Comparison of ENCODE assay signal across 1 cellular context in the genomic region with DNA sequence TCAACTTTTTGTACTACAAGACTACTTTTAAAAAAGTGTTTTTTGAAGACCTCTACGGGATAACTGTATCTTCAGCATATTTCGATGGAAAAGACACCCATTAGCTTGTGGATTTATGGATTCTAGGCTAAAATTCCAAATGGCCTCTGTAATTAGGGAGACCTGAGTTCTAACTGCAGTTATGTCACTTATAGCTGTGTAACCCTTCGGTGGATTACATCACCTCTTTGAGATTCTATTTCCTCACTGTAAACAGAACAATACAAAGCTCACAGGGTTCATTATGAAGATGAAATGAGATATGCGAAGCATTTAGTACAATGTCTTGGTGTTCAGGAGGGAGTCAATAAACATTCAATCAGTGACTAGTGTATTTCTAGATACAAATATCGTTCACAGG.
TF ChIP-seq lines count a peak whose summit lies in the region.

No MANE protein-coding gene starts in this region.

TF ChIP-seq in HepG2, 621 proteins besides CTCF, POLR2A, EP300 and RAD21 (continued from another document and continues in another):
- TF ChIP-seq, protein P1, sequence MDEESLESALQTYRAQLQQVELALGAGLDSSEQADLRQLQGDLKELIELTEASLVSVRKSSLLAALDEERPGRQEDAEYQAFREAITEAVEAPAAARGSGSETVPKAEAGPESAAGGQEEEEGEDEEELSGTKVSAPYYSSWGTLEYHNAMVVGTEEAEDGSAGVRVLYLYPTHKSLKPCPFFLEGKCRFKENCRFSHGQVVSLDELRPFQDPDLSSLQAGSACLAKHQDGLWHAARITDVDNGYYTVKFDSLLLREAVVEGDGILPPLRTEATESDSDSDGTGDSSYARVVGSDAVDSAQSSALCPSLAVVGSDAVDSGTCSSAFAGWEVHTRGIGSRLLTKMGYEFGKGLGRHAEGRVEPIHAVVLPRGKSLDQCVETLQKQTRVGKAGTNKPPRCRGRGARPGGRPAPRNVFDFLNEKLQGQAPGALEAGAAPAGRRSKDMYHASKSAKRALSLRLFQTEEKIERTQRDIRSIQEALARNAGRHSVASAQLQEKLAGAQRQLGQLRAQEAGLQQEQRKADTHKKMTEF (CRISPR knock-in tag; IDR thresholded peaks at IDR 0.05): peak; percentile 69
- TF ChIP-seq DPF2 (CRISPR knock-in tag; IDR thresholded peaks at IDR 0.05; ENCODE audit: borderline replicate concordance, low read depth) (no peak), ZNF446 (CRISPR knock-in tag; IDR thresholded peaks at IDR 0.05) (no peak), SAP130 (CRISPR knock-in tag; IDR thresholded peaks at IDR 0.05; ENCODE audit: low read depth) (peak; percentile 54), ZNF564 (CRISPR knock-in tag; IDR thresholded peaks at IDR 0.05) (no peak), MAZ (IDR thresholded peaks at IDR 0.05; ENCODE audit: borderline replicate concordance, low read depth, low read length) (no peak), MAZ (CRISPR knock-in tag; IDR thresholded peaks at IDR 0.05; ENCODE audit: low read depth) (no peak), CAMTA2 (CRISPR knock-in tag; IDR thresholded peaks at IDR 0.05; ENCODE audit: borderline replicate concordance) (no peak), ZFY (CRISPR knock-in tag; IDR thresholded peaks at IDR 0.05) (no peak), ZNF282 (IDR thresholded peaks at IDR 0.05; ENCODE audit: partially characterized antibody) (no peak), MIER2 (CRISPR knock-in tag; IDR thresholded peaks at IDR 0.05) (no peak), HHEX (CRISPR knock-in tag; IDR thresholded peaks at IDR 0.05) (no peak), ELF3 (CRISPR knock-in tag; IDR thresholded peaks at IDR 0.05) (peak; percentile 68), SIX1 (CRISPR knock-in tag; IDR thresholded peaks at IDR 0.05; ENCODE audit: borderline replicate concordance) (peak; percentile 61; the same call in 1 of the 2 replicates), ZSCAN22 (CRISPR knock-in tag; IDR thresholded peaks at IDR 0.05) (no peak), ZFP36 (IDR thresholded peaks at IDR 0.05; ENCODE audit: borderline replicate concordance, low read depth, low read length, partially characterized antibody) (no peak), NFKB2 (CRISPR knock-in tag; IDR thresholded peaks at IDR 0.05; ENCODE audit: borderline replicate concordance) (no peak), TAF15 (IDR thresholded peaks at IDR 0.05; ENCODE audit: low read depth, low read length, poor library complexity, severe bottlenecking) (no peak), ZFP41 (CRISPR knock-in tag; IDR thresholded peaks at IDR 0.05; ENCODE audit: borderline replicate concordance) (no peak), IRX3 (CRISPR knock-in tag; IDR thresholded peaks at IDR 0.05; ENCODE audit: borderline replicate concordance, low read depth) (no peak), NCOA5 (CRISPR knock-in tag; IDR thresholded peaks at IDR 0.05) (no peak), ZNF136 (CRISPR knock-in tag; IDR thresholded peaks at IDR 0.05; ENCODE audit: low read depth) (no peak), TBX2 (CRISPR knock-in tag; IDR thresholded peaks at IDR 0.05; ENCODE audit: borderline replicate concordance) (no peak), SOX5 (CRISPR knock-in tag; IDR thresholded peaks at IDR 0.05; ENCODE audit: borderline replicate concordance) (peak; percentile 87), MIER3 (CRISPR knock-in tag; IDR thresholded peaks at IDR 0.05; ENCODE audit: borderline replicate concordance) (peak; percentile 72; the same call in 1 of the 2 replicates), HMG20A (CRISPR knock-in tag; IDR thresholded peaks at IDR 0.05; ENCODE audit: borderline replicate concordance) (peak; percentile 69; the same call in 1 of the 2 replicates), ZNF180 (CRISPR knock-in tag; IDR thresholded peaks at IDR 0.05; ENCODE audit: borderline replicate concordance, low read depth) (no peak), ZNF672 (CRISPR knock-in tag; IDR thresholded peaks at IDR 0.05) (no peak), ZNF75D (CRISPR knock-in tag; IDR thresholded peaks at IDR 0.05; ENCODE audit: borderline replicate concordance) (no peak), KDM5A (IDR thresholded peaks at IDR 0.05; ENCODE audit: borderline replicate concordance, low read length) (no peak), FIP1L1 (IDR thresholded peaks at IDR 0.05; ENCODE audit: borderline replicate concordance, insufficient read depth, low read depth, low read length) (no peak), ZSCAN12 (CRISPR knock-in tag; IDR thresholded peaks at IDR 0.05) (no peak), ISX (CRISPR knock-in tag; conservative IDR thresholded peaks at IDR 0.05) (no peak), SRSF9 (IDR thresholded peaks at IDR 0.05; ENCODE audit: borderline replicate concordance, insufficient read depth, low read depth, low read length, poor library complexity, severe bottlenecking) (no peak), THAP11 (CRISPR knock-in tag; IDR thresholded peaks at IDR 0.05) (peak; percentile 75), ATF1 (CRISPR knock-in tag; IDR thresholded peaks at IDR 0.05) (peak; percentile 27; the same call in 1 of the 2 replicates), RBM39 (IDR thresholded peaks at IDR 0.05; ENCODE audit: low read depth, low read length, poor library complexity, severe bottlenecking) (no peak), POLR2AphosphoS2 (IDR thresholded peaks at IDR 0.05; ENCODE audit: low read depth, low read length) (no peak)
- TF ChIP-seq, protein P2, sequence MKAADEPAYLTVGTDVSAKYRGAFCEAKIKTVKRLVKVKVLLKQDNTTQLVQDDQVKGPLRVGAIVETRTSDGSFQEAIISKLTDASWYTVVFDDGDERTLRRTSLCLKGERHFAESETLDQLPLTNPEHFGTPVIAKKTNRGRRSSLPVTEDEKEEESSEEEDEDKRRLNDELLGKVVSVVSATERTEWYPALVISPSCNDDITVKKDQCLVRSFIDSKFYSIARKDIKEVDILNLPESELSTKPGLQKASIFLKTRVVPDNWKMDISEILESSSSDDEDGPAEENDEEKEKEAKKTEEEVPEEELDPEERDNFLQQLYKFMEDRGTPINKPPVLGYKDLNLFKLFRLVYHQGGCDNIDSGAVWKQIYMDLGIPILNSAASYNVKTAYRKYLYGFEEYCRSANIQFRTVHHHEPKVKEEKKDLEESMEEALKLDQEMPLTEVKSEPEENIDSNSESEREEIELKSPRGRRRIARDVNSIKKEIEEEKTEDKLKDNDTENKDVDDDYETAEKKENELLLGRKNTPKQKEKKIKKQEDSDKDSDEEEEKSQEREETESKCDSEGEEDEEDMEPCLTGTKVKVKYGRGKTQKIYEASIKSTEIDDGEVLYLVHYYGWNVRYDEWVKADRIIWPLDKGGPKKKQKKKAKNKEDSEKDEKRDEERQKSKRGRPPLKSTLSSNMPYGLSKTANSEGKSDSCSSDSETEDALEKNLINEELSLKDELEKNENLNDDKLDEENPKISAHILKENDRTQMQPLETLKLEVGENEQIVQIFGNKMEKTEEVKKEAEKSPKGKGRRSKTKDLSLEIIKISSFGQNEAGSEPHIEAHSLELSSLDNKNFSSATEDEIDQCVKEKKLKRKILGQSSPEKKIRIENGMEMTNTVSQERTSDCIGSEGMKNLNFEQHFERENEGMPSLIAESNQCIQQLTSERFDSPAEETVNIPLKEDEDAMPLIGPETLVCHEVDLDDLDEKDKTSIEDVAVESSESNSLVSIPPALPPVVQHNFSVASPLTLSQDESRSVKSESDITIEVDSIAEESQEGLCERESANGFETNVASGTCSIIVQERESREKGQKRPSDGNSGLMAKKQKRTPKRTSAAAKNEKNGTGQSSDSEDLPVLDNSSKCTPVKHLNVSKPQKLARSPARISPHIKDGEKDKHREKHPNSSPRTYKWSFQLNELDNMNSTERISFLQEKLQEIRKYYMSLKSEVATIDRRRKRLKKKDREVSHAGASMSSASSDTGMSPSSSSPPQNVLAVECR (CRISPR knock-in tag; IDR thresholded peaks at IDR 0.05; ENCODE audit: borderline replicate concordance): no peak
- TF ChIP-seq, protein P3, sequence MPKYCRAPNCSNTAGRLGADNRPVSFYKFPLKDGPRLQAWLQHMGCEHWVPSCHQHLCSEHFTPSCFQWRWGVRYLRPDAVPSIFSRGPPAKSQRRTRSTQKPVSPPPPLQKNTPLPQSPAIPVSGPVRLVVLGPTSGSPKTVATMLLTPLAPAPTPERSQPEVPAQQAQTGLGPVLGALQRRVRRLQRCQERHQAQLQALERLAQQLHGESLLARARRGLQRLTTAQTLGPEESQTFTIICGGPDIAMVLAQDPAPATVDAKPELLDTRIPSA (CRISPR knock-in tag; IDR thresholded peaks at IDR 0.05; ENCODE audit: borderline replicate concordance): no peak
- TF ChIP-seq, protein P4, sequence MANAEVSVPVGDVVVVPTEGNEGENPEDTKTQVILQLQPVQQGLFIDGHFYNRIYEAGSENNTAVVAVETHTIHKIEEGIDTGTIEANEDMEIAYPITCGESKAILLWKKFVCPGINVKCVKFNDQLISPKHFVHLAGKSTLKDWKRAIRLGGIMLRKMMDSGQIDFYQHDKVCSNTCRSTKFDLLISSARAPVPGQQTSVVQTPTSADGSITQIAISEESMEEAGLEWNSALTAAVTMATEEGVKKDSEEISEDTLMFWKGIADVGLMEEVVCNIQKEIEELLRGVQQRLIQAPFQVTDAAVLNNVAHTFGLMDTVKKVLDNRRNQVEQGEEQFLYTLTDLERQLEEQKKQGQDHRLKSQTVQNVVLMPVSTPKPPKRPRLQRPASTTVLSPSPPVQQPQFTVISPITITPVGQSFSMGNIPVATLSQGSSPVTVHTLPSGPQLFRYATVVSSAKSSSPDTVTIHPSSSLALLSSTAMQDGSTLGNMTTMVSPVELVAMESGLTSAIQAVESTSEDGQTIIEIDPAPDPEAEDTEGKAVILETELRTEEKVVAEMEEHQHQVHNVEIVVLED (CRISPR knock-in tag; IDR thresholded peaks at IDR 0.05; ENCODE audit: borderline replicate concordance): no peak
- TF ChIP-seq, protein P5, sequence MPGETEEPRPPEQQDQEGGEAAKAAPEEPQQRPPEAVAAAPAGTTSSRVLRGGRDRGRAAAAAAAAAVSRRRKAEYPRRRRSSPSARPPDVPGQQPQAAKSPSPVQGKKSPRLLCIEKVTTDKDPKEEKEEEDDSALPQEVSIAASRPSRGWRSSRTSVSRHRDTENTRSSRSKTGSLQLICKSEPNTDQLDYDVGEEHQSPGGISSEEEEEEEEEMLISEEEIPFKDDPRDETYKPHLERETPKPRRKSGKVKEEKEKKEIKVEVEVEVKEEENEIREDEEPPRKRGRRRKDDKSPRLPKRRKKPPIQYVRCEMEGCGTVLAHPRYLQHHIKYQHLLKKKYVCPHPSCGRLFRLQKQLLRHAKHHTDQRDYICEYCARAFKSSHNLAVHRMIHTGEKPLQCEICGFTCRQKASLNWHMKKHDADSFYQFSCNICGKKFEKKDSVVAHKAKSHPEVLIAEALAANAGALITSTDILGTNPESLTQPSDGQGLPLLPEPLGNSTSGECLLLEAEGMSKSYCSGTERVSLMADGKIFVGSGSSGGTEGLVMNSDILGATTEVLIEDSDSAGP (CRISPR knock-in tag; IDR thresholded peaks at IDR 0.05; ENCODE audit: borderline replicate concordance): no peak
- TF ChIP-seq, protein P6, sequence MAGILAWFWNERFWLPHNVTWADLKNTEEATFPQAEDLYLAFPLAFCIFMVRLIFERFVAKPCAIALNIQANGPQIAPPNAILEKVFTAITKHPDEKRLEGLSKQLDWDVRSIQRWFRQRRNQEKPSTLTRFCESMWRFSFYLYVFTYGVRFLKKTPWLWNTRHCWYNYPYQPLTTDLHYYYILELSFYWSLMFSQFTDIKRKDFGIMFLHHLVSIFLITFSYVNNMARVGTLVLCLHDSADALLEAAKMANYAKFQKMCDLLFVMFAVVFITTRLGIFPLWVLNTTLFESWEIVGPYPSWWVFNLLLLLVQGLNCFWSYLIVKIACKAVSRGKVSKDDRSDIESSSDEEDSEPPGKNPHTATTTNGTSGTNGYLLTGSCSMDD (CRISPR knock-in tag; IDR thresholded peaks at IDR 0.05): no peak
- TF ChIP-seq, protein P7, sequence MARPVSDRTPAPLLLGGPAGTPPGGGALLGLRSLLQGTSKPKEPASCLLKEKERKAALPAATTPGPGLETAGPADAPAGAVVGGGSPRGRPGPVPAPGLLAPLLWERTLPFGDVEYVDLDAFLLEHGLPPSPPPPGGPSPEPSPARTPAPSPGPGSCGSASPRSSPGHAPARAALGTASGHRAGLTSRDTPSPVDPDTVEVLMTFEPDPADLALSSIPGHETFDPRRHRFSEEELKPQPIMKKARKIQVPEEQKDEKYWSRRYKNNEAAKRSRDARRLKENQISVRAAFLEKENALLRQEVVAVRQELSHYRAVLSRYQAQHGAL (CRISPR knock-in tag; IDR thresholded peaks at IDR 0.05; ENCODE audit: not compliant biosample characterization): no peak
- TF ChIP-seq, protein P8, sequence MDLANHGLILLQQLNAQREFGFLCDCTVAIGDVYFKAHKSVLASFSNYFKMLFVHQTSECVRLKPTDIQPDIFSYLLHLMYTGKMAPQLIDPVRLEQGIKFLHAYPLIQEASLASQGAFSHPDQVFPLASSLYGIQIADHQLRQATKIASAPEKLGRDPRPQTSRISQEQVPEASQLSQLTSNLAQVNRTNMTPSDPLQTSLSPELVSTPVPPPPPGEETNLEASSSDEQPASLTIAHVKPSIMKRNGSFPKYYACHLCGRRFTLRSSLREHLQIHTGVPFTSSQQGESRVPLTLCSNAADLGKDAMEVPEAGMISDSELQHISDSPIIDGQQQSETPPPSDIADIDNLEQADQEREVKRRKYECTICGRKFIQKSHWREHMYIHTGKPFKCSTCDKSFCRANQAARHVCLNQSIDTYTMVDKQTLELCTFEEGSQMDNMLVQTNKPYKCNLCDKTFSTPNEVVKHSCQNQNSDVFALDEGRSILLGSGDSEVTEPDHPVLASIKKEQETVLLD (CRISPR knock-in tag; IDR thresholded peaks at IDR 0.05; ENCODE audit: low read depth): no peak
- TF ChIP-seq, protein P9, sequence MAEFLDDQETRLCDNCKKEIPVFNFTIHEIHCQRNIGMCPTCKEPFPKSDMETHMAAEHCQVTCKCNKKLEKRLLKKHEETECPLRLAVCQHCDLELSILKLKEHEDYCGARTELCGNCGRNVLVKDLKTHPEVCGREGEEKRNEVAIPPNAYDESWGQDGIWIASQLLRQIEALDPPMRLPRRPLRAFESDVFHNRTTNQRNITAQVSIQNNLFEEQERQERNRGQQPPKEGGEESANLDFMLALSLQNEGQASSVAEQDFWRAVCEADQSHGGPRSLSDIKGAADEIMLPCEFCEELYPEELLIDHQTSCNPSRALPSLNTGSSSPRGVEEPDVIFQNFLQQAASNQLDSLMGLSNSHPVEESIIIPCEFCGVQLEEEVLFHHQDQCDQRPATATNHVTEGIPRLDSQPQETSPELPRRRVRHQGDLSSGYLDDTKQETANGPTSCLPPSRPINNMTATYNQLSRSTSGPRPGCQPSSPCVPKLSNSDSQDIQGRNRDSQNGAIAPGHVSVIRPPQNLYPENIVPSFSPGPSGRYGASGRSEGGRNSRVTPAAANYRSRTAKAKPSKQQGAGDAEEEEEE (CRISPR knock-in tag; IDR thresholded peaks at IDR 0.05; ENCODE audit: borderline replicate concordance): no peak
